8 cellular contexts compared by ENCODE assay signal in genomic region chr4:128832253-128832641, GRCh38. TPM values are rescaled to one million over a fixed set of nuclear protein-coding genes. Genes with fewer than 3 reads are reported as not detected.
DNase-seq lines count a peak whose midpoint lies in the region; ATAC-seq and TF ChIP-seq lines count a peak whose summit lies in the region.
"Had no signal": no experiment of that assay in that cellular context is flagged by ENCODE, and none has a peak within 500 bp of the region (broad histone marks: within the 10 kb centered on the region; RNA-seq: fewer than 3 reads in every experiment).

No MANE protein-coding gene starts in this region.

- H3K4me3 Mint-ChIP-seq in stimulated activated memory B cell treated with anti-CD40 and anti-IgM and Interleukin-4, amounts not matched to agents 10 μg/mL and 1 μg/mL and 100 μg/mL, for 72 hours, result no peak overlapping the region
- no peak overlapping the region for H3K4me3 Mint-ChIP-seq in activated T-helper 1 cell treated with anti-CD3 and anti-CD28 coated beads, Interleukin-12 subunit alpha, Interleukin-12 subunit beta, Interleukin-2, Interleukin-4 antibody, amounts not matched to agents 30 ng/mL and 10 ng/mL and 1 ng/mL, durations not matched to agents 14 hours and 24 hours and 36 hours

- TF ChIP-seq CTCF in coronary artery (IDR thresholded peaks at IDR 0.05), result no peak
- TF ChIP-seq CTCF in lower leg skin (IDR thresholded peaks at IDR 0.05), result no peak

- H3K27ac ChIP-seq in coronary artery, result peak overlapping the region; percentile 4 to 35

- H3K27me3 Mint-ChIP-seq in stimulated activated memory B cell treated with anti-CD40 and anti-IgM and Interleukin-4, amounts not matched to agents 10 μg/mL and 1 μg/mL and 100 μg/mL, for 72 hours, result no peaks in the 10 kb centered on the region
- H3K27me3 Mint-ChIP-seq in activated T-helper 1 cell treated with anti-CD3 and anti-CD28 coated beads, Interleukin-12 subunit alpha, Interleukin-12 subunit beta, Interleukin-2, Interleukin-4 antibody, amounts not matched to agents 30 ng/mL and 10 ng/mL and 1 ng/mL, durations not matched to agents 14 hours and 24 hours and 36 hours (ENCODE audit: insufficient read depth), result no peaks in the 10 kb centered on the region

- WGBS in lower leg skin, 2 donors, result 88 to 92% methylated on average over 1 of the region's 1 CpG

- TF ChIP-seq POLR2A in lower leg skin (IDR thresholded peaks at IDR 0.05), result no peak

- peaks cover 51% of the 10 kb centered on the region for H3K36me3 Mint-ChIP-seq in stimulated activated memory B cell treated with anti-CD40 and anti-IgM and Interleukin-4, amounts not matched to agents 10 μg/mL and 1 μg/mL and 100 μg/mL, for 72 hours
- H3K36me3 Mint-ChIP-seq in activated T-helper 1 cell treated with anti-CD3 and anti-CD28 coated beads, Interleukin-12 subunit alpha, Interleukin-12 subunit beta, Interleukin-2, Interleukin-4 antibody, amounts not matched to agents 30 ng/mL and 10 ng/mL and 1 ng/mL, durations not matched to agents 14 hours and 24 hours and 36 hours (ENCODE audit: low read depth), result peaks cover 30% of the 10 kb centered on the region

- intact Hi-C loops in lower leg skin (cut with DNase I; ENCODE audit: low total_unique reads), result no loop called here
- intact Hi-C loops in activated T-helper 1 cell treated with anti-CD3 and anti-CD28 coated beads, Interleukin-12 subunit alpha, Interleukin-12 subunit beta, Interleukin-2, Interleukin-4 antibody, amounts not matched to agents 30 ng/mL and 10 ng/mL and 1 ng/mL, durations not matched to agents 14 hours and 24 hours and 36 hours (cut with micrococcal nuclease), result no loop called here

- peak overlapping the region; percentile 15 for H3K27ac Mint-ChIP-seq in stimulated activated memory B cell treated with anti-CD40 and anti-IgM and Interleukin-4, amounts not matched to agents 10 μg/mL and 1 μg/mL and 100 μg/mL, for 72 hours
- H3K27ac Mint-ChIP-seq in activated T-helper 1 cell treated with anti-CD3 and anti-CD28 coated beads, Interleukin-12 subunit alpha, Interleukin-12 subunit beta, Interleukin-2, Interleukin-4 antibody, amounts not matched to agents 30 ng/mL and 10 ng/mL and 1 ng/mL, durations not matched to agents 14 hours and 24 hours and 36 hours, result no peak overlapping the region

- ATAC-seq in GM19438 (IDR thresholded peaks at IDR 0.05; ENCODE audit: low read depth, unreplicated experiment) (peak; percentile 22), HG03159 (IDR thresholded peaks at IDR 0.05; ENCODE audit: unreplicated experiment) (peak; percentile 28)
- ATAC-seq in stimulated activated memory B cell treated with anti-CD40 and anti-IgM and Interleukin-4, amounts not matched to agents 10 μg/mL and 1 μg/mL and 100 μg/mL, for 72 hours, result no peak

- H3K4me1 Mint-ChIP-seq in stimulated activated memory B cell treated with anti-CD40 and anti-IgM and Interleukin-4, amounts not matched to agents 10 μg/mL and 1 μg/mL and 100 μg/mL, for 72 hours, result peaks cover 58% of the 10 kb centered on the region
- H3K4me1 Mint-ChIP-seq in activated T-helper 1 cell treated with anti-CD3 and anti-CD28 coated beads, Interleukin-12 subunit alpha, Interleukin-12 subunit beta, Interleukin-2, Interleukin-4 antibody, amounts not matched to agents 30 ng/mL and 10 ng/mL and 1 ng/mL, durations not matched to agents 14 hours and 24 hours and 36 hours (ENCODE audit: low read depth), result peaks cover 28% of the 10 kb centered on the region

- H3K4me3 ChIP-seq in coronary artery (no peak overlapping the region), lower leg skin (ENCODE audit: low read depth, poor library complexity, severe bottlenecking) (no peak overlapping the region)

- no peaks in the 10 kb centered on the region for H3K9me3 Mint-ChIP-seq in stimulated activated memory B cell treated with anti-CD40 and anti-IgM and Interleukin-4, amounts not matched to agents 10 μg/mL and 1 μg/mL and 100 μg/mL, for 72 hours
- no peaks in the 10 kb centered on the region for H3K9me3 Mint-ChIP-seq in activated T-helper 1 cell treated with anti-CD3 and anti-CD28 coated beads, Interleukin-12 subunit alpha, Interleukin-12 subunit beta, Interleukin-2, Interleukin-4 antibody, amounts not matched to agents 30 ng/mL and 10 ng/mL and 1 ng/mL, durations not matched to agents 14 hours and 24 hours and 36 hours

- DNase-seq in coronary artery (ENCODE audit: low spot score) (no peak), lower leg skin (ENCODE audit: low spot score in 2 of 2) (no peak), epidermal melanocyte (ENCODE audit: insufficient read length, low spot score) (no peak)
- DNase-seq in activated T-helper 1 cell treated with anti-CD3 and anti-CD28 coated beads, Interleukin-12 subunit alpha, Interleukin-12 subunit beta, Interleukin-2, Interleukin-4 antibody, amounts not matched to agents 30 ng/mL and 10 ng/mL and 1 ng/mL, durations not matched to agents 14 hours and 24 hours and 36 hours (ENCODE audit: low spot score), result no peak
- DNase-seq: NCI-H2171 had no signal

RNA-seq across cellular contexts. Expression of gene JADE1, which starts 22.7 kb away (rescaled TPM):
- 10 to 100 TPM; 13.5 to 36.7 (median 19.6) TPM for total RNA-seq in lower leg skin
- 38.7 and 42.4 TPM in 2 replicates for total RNA-seq in activated T-helper 1 cell treated with anti-CD3 and anti-CD28 coated beads, Interleukin-12 subunit alpha, Interleukin-12 subunit beta, Interleukin-2, Interleukin-4 antibody, amounts not matched to agents 30 ng/mL and 10 ng/mL and 1 ng/mL, durations not matched to agents 14 hours and 24 hours and 36 hours
